19 cellular contexts compared by ENCODE assay signal in the genomic region with DNA sequence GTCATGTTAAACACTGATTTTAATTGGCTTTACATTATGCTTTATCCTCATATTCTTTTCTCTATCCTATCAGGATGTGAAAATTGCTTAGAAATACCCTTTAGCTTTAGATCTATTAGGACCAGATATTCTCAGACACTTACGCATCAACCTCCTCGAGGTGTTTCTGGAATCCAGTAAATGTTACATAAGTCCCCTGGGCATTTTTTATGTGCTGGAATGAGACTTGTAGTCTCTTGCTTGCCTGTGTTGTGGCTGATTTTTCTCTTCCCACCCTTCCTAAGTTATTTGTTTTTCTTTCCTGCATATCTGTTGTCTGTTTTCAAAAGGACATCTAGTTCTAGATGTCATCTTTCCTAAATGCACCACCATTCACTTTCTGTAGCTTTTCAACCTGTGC.
DNase-seq lines count a peak whose midpoint lies in the region; FAIRE-seq and TF ChIP-seq lines count a peak whose summit lies in the region.
"Had no signal": no experiment of that assay in that cellular context is flagged by ENCODE, and none has a peak within 500 bp of the region (broad histone marks: within the 10 kb centered on the region; RNA-seq: fewer than 3 reads in every experiment).

No MANE protein-coding gene starts in this region.

- POLR2A ChIA-PET in MCF 10A (lab: Yijun Ruan, JAX): interaction anchor here (0.7 kb wide), 1 partner anchor 14 kb away, joined by 4 read pairs; no protein-coding TSS in a partner anchor

- H4K5ac ChIP-seq in mesendoderm (ENCODE audit: low read length): no peak overlapping the region

- no peaks in the 10 kb centered on the region for H3K27me3 Mint-ChIP-seq in MCF 10A (ENCODE audit: insufficient read depth, unreplicated experiment)
- H3K27me3 Mint-ChIP-seq: CD4-positive, CD25-positive, alpha-beta regulatory T cell; CD8-positive, alpha-beta memory T cell had no signal

- H4K20me1 ChIP-seq in mammary epithelial cell (ENCODE audit: insufficient read depth, low read length) (no peaks in the 10 kb centered on the region), MM.1S (ENCODE audit: insufficient read depth, low read length) (no peaks in the 10 kb centered on the region)

- no peak overlapping the region for H4K8ac ChIP-seq in mesendoderm (ENCODE audit: low read depth, low read length)

- no peaks in the 10 kb centered on the region for H3K36me3 Mint-ChIP-seq in MCF 10A (ENCODE audit: insufficient read depth, unreplicated experiment)
- H3K36me3 Mint-ChIP-seq: CD4-positive, CD25-positive, alpha-beta regulatory T cell; CD8-positive, alpha-beta memory T cell had no signal

- H3F3A ChIP-seq in MM.1S (ENCODE audit: insufficient read depth, low read length): no peaks in the 10 kb centered on the region

- no peak for FAIRE-seq in RCC 7860 (lab: Jason Lieb, UNC)
- FAIRE-seq: D721Med, GM12892, GM18507, H54, HepG2 had no signal

- H3K27me3 ChIP-seq in mammary epithelial cell (ENCODE audit: insufficient read depth, low read length) (no peaks in the 10 kb centered on the region), mesendoderm (ENCODE audit: insufficient read depth, low read length, poor library complexity) (no peaks in the 10 kb centered on the region), MM.1S (replicated peaks; ENCODE audit: insufficient read depth, low read length) (no peaks in the 10 kb centered on the region)
- H3K27me3 ChIP-seq: BE2C had no signal

- no peak for TF ChIP-seq CTCF in mammary epithelial cell (conservative IDR thresholded peaks at IDR 0.05 in 1 of 2, IDR thresholded peaks at IDR 0.05 in 1 of 2; ENCODE audit: extremely low read depth in 1 of 2, insufficient read depth in 1 of 2, low read depth in 1 of 2, low read length in 2 of 2)
- TF ChIP-seq CTCF in MCF 10A (IDR thresholded peaks at IDR 0.05; ENCODE audit: unreplicated experiment): no peak
- no peak for TF ChIP-seq CTCF in fibroblast of the aortic adventitia (IDR thresholded peaks at IDR 0.05; ENCODE audit: insufficient read depth, low read length)
- TF ChIP-seq CTCF in MM.1S (IDR thresholded peaks at IDR 0.05; ENCODE audit: low read length): no peak

- in situ Hi-C loops in mammary epithelial cell (cut with MboI; ENCODE audit: low sequenced_read_pairs in 2 of 2): no loop called here

- no peak overlapping the region for H3K23ac ChIP-seq in mesendoderm (ENCODE audit: low read length)

- peaks cover 6% of the 10 kb centered on the region for H3K4me1 Mint-ChIP-seq in MCF 10A (ENCODE audit: insufficient read depth, unreplicated experiment)
- H3K4me1 Mint-ChIP-seq: CD4-positive, CD25-positive, alpha-beta regulatory T cell; CD8-positive, alpha-beta memory T cell had no signal

- H2AFZ ChIP-seq in mammary epithelial cell (ENCODE audit: low read depth, low read length): peak overlapping the region; percentile 10
- H2AFZ ChIP-seq in MM.1S (ENCODE audit: low read length): no peak overlapping the region
- H2AFZ ChIP-seq: GM23338 had no signal

- dilution Hi-C loops in mammary epithelial cell (cut with HindIII; ENCODE audit: low sequenced_read_pairs): no loop called here

- H3K4me2 ChIP-seq in mammary epithelial cell (ENCODE audit: insufficient read depth, low read depth, low read length) (no peak overlapping the region), mesendoderm (ENCODE audit: low read length) (no peak overlapping the region), MM.1S (ENCODE audit: low read depth, low read length) (no peak overlapping the region)
- H3K4me2 ChIP-seq: GM23338 had no signal

- no peaks in the 10 kb centered on the region for H3K79me2 ChIP-seq in mammary epithelial cell (ENCODE audit: insufficient read depth, low read length)
- H3K79me2 ChIP-seq in mesendoderm (ENCODE audit: control insufficient read depth, insufficient read depth, low read length): no peaks in the 10 kb centered on the region
- H3K79me2 ChIP-seq in MM.1S (ENCODE audit: low read length): no peaks in the 10 kb centered on the region

- H3K9ac ChIP-seq in mammary epithelial cell (ENCODE audit: insufficient read depth, low read length): no peak overlapping the region
- no peak overlapping the region for H3K9ac ChIP-seq in mesendoderm (ENCODE audit: low read length)
- no peak overlapping the region for H3K9ac ChIP-seq in MM.1S (ENCODE audit: low read length)

- no peaks in the 10 kb centered on the region for H3K36me3 ChIP-seq in mammary epithelial cell (ENCODE audit: insufficient read depth, low read length)
- H3K36me3 ChIP-seq in mesendoderm (ENCODE audit: control insufficient read depth, insufficient read depth, low read length): no peaks in the 10 kb centered on the region
- H3K36me3 ChIP-seq in MM.1S (replicated peaks; ENCODE audit: insufficient read depth, low read length): no peaks in the 10 kb centered on the region
- H3K36me3 ChIP-seq: BE2C had no signal

- no peaks in the 10 kb centered on the region for H3K79me1 ChIP-seq in mesendoderm (ENCODE audit: low read length)

- H3K9me3 ChIP-seq in mammary epithelial cell (replicated peaks; ENCODE audit: insufficient read depth, low read length) (no peaks in the 10 kb centered on the region), MM.1S (replicated peaks; ENCODE audit: insufficient read depth, low read length) (no peaks in the 10 kb centered on the region)
- H3K9me3 ChIP-seq: BE2C, Caco-2 had no signal

- H3K9me2 ChIP-seq in MM.1S (replicated peaks; ENCODE audit: insufficient read depth, low read length): no peaks in the 10 kb centered on the region

- H3K4me3 ChIP-seq in mammary epithelial cell (replicated peaks in 1 of 3; ENCODE audit: insufficient read depth in 1 of 3, low read depth in 2 of 3, low read length in 3 of 3) (no peak overlapping the region), fibroblast of the aortic adventitia (ENCODE audit: low read depth, low read length) (no peak overlapping the region), mesendoderm (ENCODE audit: low read length) (no peak overlapping the region), MM.1S (ENCODE audit: low read length) (no peak overlapping the region)
- H3K4me3 ChIP-seq: GM23338 had no signal

- no peak overlapping the region for H2BK5ac ChIP-seq in mesendoderm (ENCODE audit: low read length)

- no peak overlapping the region for H3K4me3 Mint-ChIP-seq in MCF 10A (ENCODE audit: unreplicated experiment)
- H3K4me3 Mint-ChIP-seq: CD4-positive, CD25-positive, alpha-beta regulatory T cell; CD8-positive, alpha-beta memory T cell; GM23338 had no signal

- no peaks in the 10 kb centered on the region for H3K9me3 Mint-ChIP-seq in MCF 10A (ENCODE audit: unreplicated experiment)
- H3K9me3 Mint-ChIP-seq: GM23338 had no signal

- intact Hi-C loops in mammary epithelial cell (cut with micrococcal nuclease): no loop called here
- intact Hi-C loops in MCF 10A (cut with micrococcal nuclease): no loop called here

- no peak overlapping the region for H3K56ac ChIP-seq in mesendoderm (ENCODE audit: low read length)

- DNase-seq in mammary epithelial cell (peak; percentile 14), MCF 10A (ENCODE audit: unreplicated experiment) (no peak), fibroblast of the aortic adventitia (ENCODE audit: low read depth) (peak; percentile 9), renal cortical epithelial cell (ENCODE audit: low read depth) (peak; percentile 3), mesendoderm (no peak), MM.1S (no peak), RCC 7860 (ENCODE audit: low spot score) (no peak)
- DNase-seq: BE2C; C1 segment of cervical spinal cord; Caco-2; CD4-positive, CD25-positive, alpha-beta regulatory T cell; CD8-positive, alpha-beta memory T cell; GDM1 had no signal

- CTCF ChIA-PET in mammary epithelial cell (lab: Charles Lee; ENCODE audit: low non-redundant PET) (no interaction called here), MCF 10A (lab: Yijun Ruan, JAX) (no interaction called here)

- no peak overlapping the region for H2AK5ac ChIP-seq in mesendoderm (ENCODE audit: low read length)

- H3K27ac ChIP-seq in mammary epithelial cell (ENCODE audit: insufficient read depth, low read depth, low read length) (no peak overlapping the region), mesendoderm (ENCODE audit: low read depth, low read length) (no peak overlapping the region), MM.1S (ENCODE audit: low read length) (no peak overlapping the region)

- H3K27ac Mint-ChIP-seq in MCF 10A (ENCODE audit: low read depth, unreplicated experiment): no peak overlapping the region
- H3K27ac Mint-ChIP-seq: CD4-positive, CD25-positive, alpha-beta regulatory T cell; CD8-positive, alpha-beta memory T cell had no signal

- H3K4ac ChIP-seq in mesendoderm (ENCODE audit: low read depth, low read length): no peak overlapping the region

- H3K4me1 ChIP-seq in mammary epithelial cell (ENCODE audit: insufficient read depth, low read length) (peaks cover 7% of the 10 kb centered on the region), mesendoderm (ENCODE audit: control insufficient read depth, low read depth, low read length) (no peaks in the 10 kb centered on the region), MM.1S (ENCODE audit: low read length) (no peaks in the 10 kb centered on the region)
- H3K4me1 ChIP-seq: BE2C, Caco-2 had no signal

- H3K18ac ChIP-seq in mesendoderm (ENCODE audit: low read length): no peak overlapping the region

- BruUV-seq in mammary epithelial cell (replicated peaks; lab: Mats Ljungman, UMichigan) (no TSS peak), MCF 10A (replicated peaks; lab: Mats Ljungman, UMichigan) (no TSS peak)

- WGBS in mammary epithelial cell (ENCODE audit: low coverage, missing lambda C conversion rate): 0% methylated on average over 1 of the region's 2 CpGs
- WGBS in mesendoderm (ENCODE audit: extremely low coverage, insufficient coverage, low lambda C conversion rate): no CpG with 5 or more reads among the region's 2 CpGs

- no peak overlapping the region for H2BK120ac ChIP-seq in mesendoderm (ENCODE audit: low read depth, low read length)

- no peak overlapping the region for H2BK15ac ChIP-seq in mesendoderm (replicated peaks; ENCODE audit: low read depth)

Comparison
In these comparisons a context has a peak if more than half of its experiments do, and no peak if none do; other contexts are left out.
1. DNase-seq: peak in mammary epithelial cell (single experiment), fibroblast of the aortic adventitia (single experiment) and renal cortical epithelial cell (single experiment); none in MCF 10A (single experiment), mesendoderm (single experiment), MM.1S (single experiment) and RCC 7860 (single experiment).